ENCODE assay signal across 9 cellular contexts in genomic region chr19:3178377-3178972, GRCh38. TPM values are rescaled to one million over a fixed set of nuclear protein-coding genes. Genes with fewer than 3 reads are reported as not detected.
DNase-seq lines count a peak whose midpoint lies in the region; ATAC-seq and TF ChIP-seq lines count a peak whose summit lies in the region.
"Had no signal": no experiment of that assay in that cellular context is flagged by ENCODE, and none has a peak within 500 bp of the region (broad histone marks: within the 10 kb centered on the region; RNA-seq: fewer than 3 reads in every experiment).

TSS of gene S1PR4 (plus strand) at chr19:3178769. CDS start at chr19:3178793, 24 bp downstream.

- TF ChIP-seq POLR2A in tibial nerve (IDR thresholded peaks at IDR 0.05), result no peak

- peak; percentile 38 for ATAC-seq in GM19025 (IDR thresholded peaks at IDR 0.05; ENCODE audit: low read depth, unreplicated experiment)
- ATAC-seq in activated naive CD4-positive, alpha-beta T cell treated with anti-CD3 and anti-CD28 coated beads, Interleukin-2, amount 50 U/mL, for 72 hours, result peak; percentile 53 to 70
- ATAC-seq in sciatic nerve, result no peak
- ATAC-seq in GM19467 (IDR thresholded peaks at IDR 0.05; ENCODE audit: unreplicated experiment), result no peak

- WGBS in tibial nerve, 2 donors, result 59 to 79% methylated on average over 15 to 34 of the region's 42 CpGs

- TF ChIP-seq CTCF in tibial nerve (IDR thresholded peaks at IDR 0.05), result no peak

- TF ChIP-seq EP300 in tibial nerve (IDR thresholded peaks at IDR 0.05), result no peak

- peak within 1 kb of the TSS in 2 of 4 donors; percentile 24 to 77 for H3K27ac ChIP-seq in tibial nerve

- no peaks in the 10 kb centered on the region for H3K9me3 Mint-ChIP-seq in activated naive CD4-positive, alpha-beta T cell treated with anti-CD3 and anti-CD28 coated beads, Interleukin-2, amount 50 U/mL, for 72 hours

- DNase-seq in SKM-1 (lab: John Stamatoyannopoulos, UW; ENCODE audit: unreplicated experiment), result peak; percentile 38
- DNase-seq in activated naive CD4-positive, alpha-beta T cell treated with anti-CD3 and anti-CD28 coated beads, Interleukin-2, amount 50 U/mL, for 72 hours (ENCODE audit: low spot score in 2 of 2), result peak; percentile 64 to 76
- DNase-seq in sciatic nerve (ENCODE audit: low spot score), result peak; percentile 62
- no peak for DNase-seq in medulla oblongata (ENCODE audit: extremely low spot score)
- DNase-seq in NCI-H446 (lab: John Stamatoyannopoulos, UW), result no peak
- no peak for DNase-seq in tibial nerve (ENCODE audit: low spot score in 2 of 2)
- DNase-seq: IMR-90 had no signal

- H3K36me3 Mint-ChIP-seq in activated naive CD4-positive, alpha-beta T cell treated with anti-CD3 and anti-CD28 coated beads, Interleukin-2, amount 50 U/mL, for 72 hours, result peaks cover 23 to 28% of the 10 kb centered on the region in 2 donors

- peaks cover 0 to 9% (median 2%) of the 10 kb centered on the region in 4 donors for H3K4me1 ChIP-seq in tibial nerve

- no peaks in the 10 kb centered on the region for H3K27me3 ChIP-seq in tibial nerve

- intact Hi-C loops in sciatic nerve (cut with DNase I), result no loop called here

- no peaks in the 10 kb centered on the region for H3K9me3 ChIP-seq in tibial nerve

- H3K27ac Mint-ChIP-seq in activated naive CD4-positive, alpha-beta T cell treated with anti-CD3 and anti-CD28 coated beads, Interleukin-2, amount 50 U/mL, for 72 hours, result peak within 1 kb of the TSS; percentile 94 to 98

- no peaks in the 10 kb centered on the region for H3K36me3 ChIP-seq in tibial nerve

- H3K4me3 ChIP-seq in tibial nerve, result peak within 1 kb of the TSS in 2 of 4 donors; percentile 4 to 50

RNA-seq across cellular contexts. Expression of gene S1PR4, which starts in this region (rescaled TPM):
- total RNA-seq in activated naive CD4-positive, alpha-beta T cell treated with anti-CD3 and anti-CD28 coated beads, Interleukin-2, amount 50 U/mL, for 72 hours, result 10 to 100 TPM; 18.6 to 62.1 TPM
- 3.1 TPM for total RNA-seq in sciatic nerve
- total RNA-seq in tibial nerve, result 1 to 10 TPM in 3 of 4 donors, under 1 TPM in 1; 0.66 to 4.7 (median 2.4) TPM
- total RNA-seq: IMR-90 had no signal

Comparison
In these comparisons a context has a peak if more than half of its experiments do, and no peak if none do; other contexts are left out.
1. ATAC-seq: peak in GM19025 (single experiment) and activated naive CD4-positive, alpha-beta T cell treated with anti-CD3 and anti-CD28 coated beads, Interleukin-2, amount 50 U/mL, for 72 hours (2 of 2); none in sciatic nerve (single experiment) and GM19467 (single experiment).
2. DNase-seq: peak in SKM-1 (single experiment), activated naive CD4-positive, alpha-beta T cell treated with anti-CD3 and anti-CD28 coated beads, Interleukin-2, amount 50 U/mL, for 72 hours (2 of 2) and sciatic nerve (single experiment); none in medulla oblongata (single experiment), NCI-H446 (0 of 2) and tibial nerve (0 of 2).